In genomic region chr3:105970283-105970682, GRCh38 we compare ENCODE assay signal across 11 cellular contexts.
DNase-seq lines count a peak whose midpoint lies in the region; ATAC-seq and TF ChIP-seq lines count a peak whose summit lies in the region.
"Had no signal": no experiment of that assay in that cellular context is flagged by ENCODE, and none has a peak within 500 bp of the region (broad histone marks: within the 10 kb centered on the region; RNA-seq: fewer than 3 reads in every experiment).

No MANE protein-coding gene starts in this region.

- no peaks in the 10 kb centered on the region for H3K4me1 ChIP-seq in mucosa of descending colon (ENCODE audit: low read depth)

- H3K36me3 ChIP-seq in mucosa of descending colon (ENCODE audit: low read depth) = no peaks in the 10 kb centered on the region
- H3K36me3 ChIP-seq in brain microvascular endothelial cell (replicated peaks) = no peaks in the 10 kb centered on the region
- H3K36me3 ChIP-seq: suprapubic skin had no signal

- no peaks in the 10 kb centered on the region for H3K27me3 ChIP-seq in brain microvascular endothelial cell (replicated peaks)
- H3K27me3 ChIP-seq: suprapubic skin had no signal

- no peak for TF ChIP-seq CTCF in cardiac fibroblast (IDR thresholded peaks at IDR 0.05; ENCODE audit: low read depth, low read length)
- no peak for TF ChIP-seq CTCF in mucosa of descending colon (IDR thresholded peaks at IDR 0.05)
- no peak for TF ChIP-seq CTCF in brain microvascular endothelial cell (IDR thresholded peaks at IDR 0.05; ENCODE audit: low read depth, low read length, missing control alignments)

- intact Hi-C loops in mucosa of descending colon (cut with DNase I, micrococcal nuclease) = no loop called here

- H3K4me3 ChIP-seq in cardiac fibroblast (replicated peaks in 1 of 2; ENCODE audit: low read depth in 2 of 2, low read length in 2 of 2) (no peak overlapping the region), mucosa of descending colon (no peak overlapping the region), brain microvascular endothelial cell (ENCODE audit: low read depth, low read length) (no peak overlapping the region)
- H3K4me3 ChIP-seq: suprapubic skin had no signal

- in situ Hi-C loops in brain microvascular endothelial cell (cut with HindIII; ENCODE audit: low pct_ligation_motif_present, low sequenced_read_pairs) = no loop called here

- peak; percentile 41 for ATAC-seq in mucosa of descending colon

- H3K27ac ChIP-seq in brain microvascular endothelial cell = no peak overlapping the region
- H3K27ac ChIP-seq: suprapubic skin had no signal

- DNase-seq in EL = peak; percentile 72
- peak; percentile 88 for DNase-seq in MV-4-11 (lab: John Stamatoyannopoulos, UW)
- peak; percentile 89 to 96 for DNase-seq in cardiac fibroblast (ENCODE audit: low read depth in 2 of 2)
- DNase-seq in mucosa of descending colon = no peak
- no peak for DNase-seq in NCI-H774 (lab: John Stamatoyannopoulos, UW)
- no peak for DNase-seq in brain microvascular endothelial cell
- no peak for DNase-seq in DMS114 treated with DMSO at 0.1 percent for 48 hours (lab: John Stamatoyannopoulos, UW; ENCODE audit: unreplicated experiment)
- no peak for DNase-seq in hypothalamus (lab: John Stamatoyannopoulos, UW)
- DNase-seq: activated CD8-positive, alpha-beta memory T cell treated with anti-CD3 and anti-CD28 coated beads, Interleukin-2, amount 50 U/mL, for 48 hours; stimulated activated CD4-positive, alpha-beta T cell treated with anti-CD3 and anti-CD28 coated beads, Interleukin-15, amount 100 ng/mL, for 24 hours had no signal

- H3K9me3 ChIP-seq in mucosa of descending colon = peaks cover 5% of the 10 kb centered on the region

Comparison
In these comparisons a context has a peak if more than half of its experiments do, and no peak if none do; other contexts are left out.
1. DNase-seq: peak in EL (single experiment), MV-4-11 (single experiment) and cardiac fibroblast (2 of 2); none in mucosa of descending colon (0 of 3), NCI-H774 (single experiment), brain microvascular endothelial cell (single experiment), DMS114 treated with DMSO at 0.1 percent for 48 hours (single experiment) and hypothalamus (0 of 51).